ENCODE assay signal across 8 cellular contexts in genomic region chr5:1801954-1802295, GRCh38. TPM values are rescaled to one million over a fixed set of nuclear protein-coding genes. Genes with fewer than 3 reads are reported as not detected.
DNase-seq lines count a peak whose midpoint lies in the region; ATAC-seq and TF ChIP-seq lines count a peak whose summit lies in the region.

No MANE protein-coding gene starts in this region.

- H3K27ac Mint-ChIP-seq in naive B cell, result peak overlapping the region in 5 of 6 donors; percentile 38 to 99 (median 90)

- ATAC-seq in naive B cell (ENCODE audit: low read depth in 2 of 2) (no peak), GM19328 (IDR thresholded peaks at IDR 0.05; ENCODE audit: unreplicated experiment) (no peak)

- peak overlapping the region; percentile 94 to 100 (median 98) for H3K4me3 Mint-ChIP-seq in naive B cell

- peak overlapping the region; percentile 68 to 88 for H3K27ac ChIP-seq in coronary artery

- H3K4me1 Mint-ChIP-seq in naive B cell, result peaks cover 49 to 65% (median 54%) of the 10 kb centered on the region in 3 donors

- H3K9me3 Mint-ChIP-seq in naive B cell, result no peaks in the 10 kb centered on the region

- H3K4me3 ChIP-seq in coronary artery, result peak overlapping the region; percentile 91

- in situ Hi-C loops in KBM-7 (cut with MboI; ENCODE audit: low pct_unique_long_range_greater_than_20kb, low sequenced_read_pairs), result no loop called here

- no peaks in the 10 kb centered on the region for H3K27me3 Mint-ChIP-seq in naive B cell

- TF ChIP-seq CTCF in coronary artery (IDR thresholded peaks at IDR 0.05), result no peak

- DNase-seq in NCI-H146 (lab: John Stamatoyannopoulos, UW), result peak; percentile 33
- DNase-seq in NCI-H146 treated with DMSO at 0.1 percent for 48 hours (lab: John Stamatoyannopoulos, UW; ENCODE audit: unreplicated experiment), result no peak
- DNase-seq in NCI-H69 (lab: John Stamatoyannopoulos, UW), result peak; percentile 57
- DNase-seq in coronary artery (ENCODE audit: low spot score), result peak; percentile 60
- no peak for DNase-seq in naive B cell
- no peak for DNase-seq in putamen (ENCODE audit: low spot score)
- DNase-seq in KBM-7, result no peak

- H3K36me3 Mint-ChIP-seq in naive B cell, result peaks cover 5 to 17% of the 10 kb centered on the region in 2 donors

RNA-seq across cellular contexts. Expression of gene NDUFS6, which starts 0.7 kb away (rescaled TPM):
- 10 to 100 TPM; 39.0 to 60.6 (median 47.3) TPM for polyA plus RNA-seq in naive B cell (ENCODE audit: low read depth in 6 of 6)

RNA-seq across cellular contexts. Expression of gene MRPL36, which starts 2.3 kb away (rescaled TPM):
- 100 to 1,000 TPM in 1 of 6 donors, 10 to 100 TPM in 5; 52.1 to 105 (median 63.1) TPM for polyA plus RNA-seq in naive B cell (ENCODE audit: low read depth in 6 of 6)

Comparison
In these comparisons a context has a peak if more than half of its experiments do, and no peak if none do; other contexts are left out.
1. DNase-seq: peak in NCI-H146 (single experiment), NCI-H69 (single experiment) and coronary artery (single experiment); none in NCI-H146 treated with DMSO at 0.1 percent for 48 hours (single experiment), naive B cell (single experiment), putamen (single experiment) and KBM-7 (single experiment).